23 cellular contexts compared by ENCODE assay signal in the genomic region with DNA sequence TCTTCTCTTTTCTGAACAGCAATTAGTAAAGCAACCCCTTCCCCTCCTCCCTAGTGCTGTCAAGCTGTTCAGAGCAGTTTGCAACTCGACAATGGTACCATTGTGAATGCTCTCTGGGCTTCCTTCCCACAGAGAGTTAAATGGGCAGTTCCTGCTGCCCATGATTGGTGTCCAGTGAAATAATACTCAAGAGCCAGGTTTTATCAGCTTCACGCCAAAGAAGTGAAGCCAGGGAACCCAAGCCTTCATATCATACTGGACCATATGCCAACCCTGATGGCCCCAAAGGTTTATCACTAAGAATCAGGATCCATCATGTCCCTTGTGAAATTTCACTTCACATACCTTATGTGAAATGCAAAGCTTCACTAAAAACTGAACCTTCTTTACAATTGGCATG. TPM values are rescaled to one million over a fixed set of nuclear protein-coding genes. Genes with fewer than 3 reads are reported as not detected.
A peak's percentile ranks its signal among the peaks of the same experiment; 100 is the strongest.
DNase-seq lines count a peak whose midpoint lies in the region; ATAC-seq, FAIRE-seq and TF ChIP-seq lines count a peak whose summit lies in the region.
"Had no signal": no experiment of that assay in that cellular context is flagged by ENCODE, and none has a peak within 500 bp of the region (broad histone marks: within the 10 kb centered on the region; RNA-seq: fewer than 3 reads in every experiment).

No MANE protein-coding gene starts in this region.

- DNase-seq in DMS 273 (lab: John Stamatoyannopoulos, UW; ENCODE audit: unreplicated experiment) = peak; percentile 75
- peak; percentile 76 for DNase-seq in NCI-H146 (lab: John Stamatoyannopoulos, UW)
- DNase-seq in WTC11 (ENCODE audit: low spot score) = no peak
- DNase-seq in activated gamma-delta T cell treated with Interleukin-2 at 50 U/mL for 16 hours = no peak
- no peak for DNase-seq in H54 (ENCODE audit: insufficient read length, low spot score)
- no peak for DNase-seq in activated T-cell treated with anti-CD3 and anti-CD28 coated beads, Interleukin-2, amount 50 U/mL, for 1 hour
- no peak for DNase-seq in heart left ventricle
- DNase-seq: activated CD4-positive, alpha-beta memory T cell treated with anti-CD3 and anti-CD28 coated beads for 36 hours; brain microvascular endothelial cell; CD4-positive, CD25-positive, alpha-beta regulatory T cell; DND-41; foreskin fibroblast; MV-4-11; T-cell had no signal

- H3K27me3 Mint-ChIP-seq in WTC11 (ENCODE audit: low read depth) = no peaks in the 10 kb centered on the region
- H3K27me3 Mint-ChIP-seq: activated CD4-positive, alpha-beta memory T cell treated with anti-CD3 and anti-CD28 coated beads for 36 hours; CD4-positive, CD25-positive, alpha-beta regulatory T cell; T-cell had no signal

- H3K9me3 Mint-ChIP-seq in WTC11 = no peaks in the 10 kb centered on the region
- H3K9me3 Mint-ChIP-seq: activated CD4-positive, alpha-beta memory T cell treated with anti-CD3 and anti-CD28 coated beads for 36 hours; activated naive CD4-positive, alpha-beta T cell treated with anti-CD3 and anti-CD28 coated beads, Interleukin-2, amount 50 U/mL, for 72 hours; T-cell had no signal

- H3K4me1 Mint-ChIP-seq in WTC11 = peaks cover 16% of the 10 kb centered on the region
- H3K4me1 Mint-ChIP-seq: CD4-positive, CD25-positive, alpha-beta regulatory T cell; T-cell had no signal

- ATAC-seq in WTC11 (peak; percentile 95), heart left ventricle (no peak)
- ATAC-seq: activated naive CD4-positive, alpha-beta T cell treated with anti-CD3 and anti-CD28 coated beads, Interleukin-2, amount 50 U/mL, for 72 hours; HCT116; T-cell had no signal

- H3K4me3 ChIP-seq in iPS-20b (ENCODE audit: low read length) = peak overlapping the region; percentile 36; the same call in 1 of the 2 replicates
- H3K4me3 ChIP-seq in heart left ventricle = no peak overlapping the region
- H3K4me3 ChIP-seq: vagina had no signal

- TF ChIP-seq POLR2A in H54 (IDR thresholded peaks at IDR 0.05; ENCODE audit: low read depth, low read length) = no peak
- no peak for TF ChIP-seq POLR2A in heart left ventricle (IDR thresholded peaks at IDR 0.05)

- H3K27me3 ChIP-seq in iPS-20b (ENCODE audit: insufficient read depth, low read length) (no peaks in the 10 kb centered on the region), heart left ventricle (no peaks in the 10 kb centered on the region)
- H3K27me3 ChIP-seq: brain microvascular endothelial cell, vagina had no signal

- no peaks in the 10 kb centered on the region for H3K9me3 ChIP-seq in iPS-20b (ENCODE audit: insufficient read depth, low read depth, low read length)
- H3K9me3 ChIP-seq in heart left ventricle = no peaks in the 10 kb centered on the region
- H3K9me3 ChIP-seq: vagina had no signal

- no peak overlapping the region for H3K4me3 Mint-ChIP-seq in WTC11
- H3K4me3 Mint-ChIP-seq: activated CD4-positive, alpha-beta memory T cell treated with anti-CD3 and anti-CD28 coated beads for 36 hours; CD4-positive, CD25-positive, alpha-beta regulatory T cell; T-cell had no signal

- CTCF ChIA-PET in WTC11 (lab: Charles Lee) = interaction anchor here (1.3 kb wide), 1 partner anchor 25 kb away, joined by 3 read pairs; a partner anchor contains a TSS

- POLR2A ChIA-PET in WTC11 (lab: Charles Lee) = no interaction called here

- 52 to 68% (median 61%) methylated on average over 2 of the region's 2 CpGs for WGBS in heart left ventricle, 4 donors

- TF ChIP-seq CTCF in WTC11 (IDR thresholded peaks at IDR 0.05) (no peak), heart left ventricle (IDR thresholded peaks at IDR 0.05) (no peak)

- no peaks in the 10 kb centered on the region for H3K36me3 Mint-ChIP-seq in WTC11
- H3K36me3 Mint-ChIP-seq: activated CD4-positive, alpha-beta memory T cell treated with anti-CD3 and anti-CD28 coated beads for 36 hours; activated naive CD4-positive, alpha-beta T cell treated with anti-CD3 and anti-CD28 coated beads, Interleukin-2, amount 50 U/mL, for 72 hours had no signal

- H3K9ac ChIP-seq in iPS-20b (ENCODE audit: low read depth, low read length) = no peak overlapping the region
- H3K9ac ChIP-seq: parathyroid adenoma had no signal

- intact Hi-C loops in heart left ventricle (cut with DNase I) = no loop called here

- H3K27ac Mint-ChIP-seq in WTC11 = no peak overlapping the region
- H3K27ac Mint-ChIP-seq: activated CD4-positive, alpha-beta memory T cell treated with anti-CD3 and anti-CD28 coated beads for 36 hours; activated naive CD4-positive, alpha-beta T cell treated with anti-CD3 and anti-CD28 coated beads, Interleukin-2, amount 50 U/mL, for 72 hours; CD4-positive, CD25-positive, alpha-beta regulatory T cell; T-cell had no signal

- FAIRE-seq in H54 (lab: Jason Lieb, UNC) = no peak
- FAIRE-seq: endothelial cell of umbilical vein had no signal

- H3K36me3 ChIP-seq in iPS-20b (ENCODE audit: insufficient read depth, low read depth, low read length) (no peaks in the 10 kb centered on the region), heart left ventricle (peaks cover 0 to 4% (median 0%) of the 10 kb centered on the region in 9 donors)
- H3K36me3 ChIP-seq: brain microvascular endothelial cell, vagina had no signal

- H3K27ac ChIP-seq in iPS-20b (ENCODE audit: low read length) (no peak overlapping the region), heart left ventricle (no peak overlapping the region)
- H3K27ac ChIP-seq: brain microvascular endothelial cell, parathyroid adenoma, vagina had no signal

- H3K4me1 ChIP-seq in iPS-20b (ENCODE audit: insufficient read depth, low read length) (peaks cover 11% of the 10 kb centered on the region; the same call in 1 of the 2 replicates), heart left ventricle (peaks cover 0 to 12% (median 1%) of the 10 kb centered on the region in 12 donors)
- H3K4me1 ChIP-seq: vagina had no signal

TF ChIP-seq in WTC11, 78 proteins besides CTCF, POLR2A, EP300 and RAD21 (continues in another document):
- TF ChIP-seq, protein P1, sequence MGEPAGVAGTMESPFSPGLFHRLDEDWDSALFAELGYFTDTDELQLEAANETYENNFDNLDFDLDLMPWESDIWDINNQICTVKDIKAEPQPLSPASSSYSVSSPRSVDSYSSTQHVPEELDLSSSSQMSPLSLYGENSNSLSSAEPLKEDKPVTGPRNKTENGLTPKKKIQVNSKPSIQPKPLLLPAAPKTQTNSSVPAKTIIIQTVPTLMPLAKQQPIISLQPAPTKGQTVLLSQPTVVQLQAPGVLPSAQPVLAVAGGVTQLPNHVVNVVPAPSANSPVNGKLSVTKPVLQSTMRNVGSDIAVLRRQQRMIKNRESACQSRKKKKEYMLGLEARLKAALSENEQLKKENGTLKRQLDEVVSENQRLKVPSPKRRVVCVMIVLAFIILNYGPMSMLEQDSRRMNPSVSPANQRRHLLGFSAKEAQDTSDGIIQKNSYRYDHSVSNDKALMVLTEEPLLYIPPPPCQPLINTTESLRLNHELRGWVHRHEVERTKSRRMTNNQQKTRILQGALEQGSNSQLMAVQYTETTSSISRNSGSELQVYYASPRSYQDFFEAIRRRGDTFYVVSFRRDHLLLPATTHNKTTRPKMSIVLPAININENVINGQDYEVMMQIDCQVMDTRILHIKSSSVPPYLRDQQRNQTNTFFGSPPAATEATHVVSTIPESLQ (CRISPR knock-in tag; IDR thresholded peaks at IDR 0.05) = no peak
- TF ChIP-seq ZNF121 (CRISPR knock-in tag; IDR thresholded peaks at IDR 0.05) = no peak
- no peak for TF ChIP-seq EMX1 (CRISPR knock-in tag; IDR thresholded peaks at IDR 0.05)
- TF ChIP-seq, protein P2, sequence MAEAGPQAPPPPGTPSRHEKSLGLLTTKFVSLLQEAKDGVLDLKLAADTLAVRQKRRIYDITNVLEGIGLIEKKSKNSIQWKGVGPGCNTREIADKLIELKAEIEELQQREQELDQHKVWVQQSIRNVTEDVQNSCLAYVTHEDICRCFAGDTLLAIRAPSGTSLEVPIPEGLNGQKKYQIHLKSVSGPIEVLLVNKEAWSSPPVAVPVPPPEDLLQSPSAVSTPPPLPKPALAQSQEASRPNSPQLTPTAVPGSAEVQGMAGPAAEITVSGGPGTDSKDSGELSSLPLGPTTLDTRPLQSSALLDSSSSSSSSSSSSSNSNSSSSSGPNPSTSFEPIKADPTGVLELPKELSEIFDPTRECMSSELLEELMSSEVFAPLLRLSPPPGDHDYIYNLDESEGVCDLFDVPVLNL (CRISPR knock-in tag; IDR thresholded peaks at IDR 0.05; ENCODE audit: borderline replicate concordance, low read depth) = no peak
- no peak for TF ChIP-seq SMAD3 (CRISPR knock-in tag; IDR thresholded peaks at IDR 0.05; ENCODE audit: borderline replicate concordance)
- no peak for TF ChIP-seq RELA (CRISPR knock-in tag; IDR thresholded peaks at IDR 0.05; ENCODE audit: borderline replicate concordance)
- TF ChIP-seq, protein P3, sequence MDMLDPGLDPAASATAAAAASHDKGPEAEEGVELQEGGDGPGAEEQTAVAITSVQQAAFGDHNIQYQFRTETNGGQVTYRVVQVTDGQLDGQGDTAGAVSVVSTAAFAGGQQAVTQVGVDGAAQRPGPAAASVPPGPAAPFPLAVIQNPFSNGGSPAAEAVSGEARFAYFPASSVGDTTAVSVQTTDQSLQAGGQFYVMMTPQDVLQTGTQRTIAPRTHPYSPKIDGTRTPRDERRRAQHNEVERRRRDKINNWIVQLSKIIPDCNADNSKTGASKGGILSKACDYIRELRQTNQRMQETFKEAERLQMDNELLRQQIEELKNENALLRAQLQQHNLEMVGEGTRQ (CRISPR knock-in tag; IDR thresholded peaks at IDR 0.05) = no peak
- TF ChIP-seq, protein P4, sequence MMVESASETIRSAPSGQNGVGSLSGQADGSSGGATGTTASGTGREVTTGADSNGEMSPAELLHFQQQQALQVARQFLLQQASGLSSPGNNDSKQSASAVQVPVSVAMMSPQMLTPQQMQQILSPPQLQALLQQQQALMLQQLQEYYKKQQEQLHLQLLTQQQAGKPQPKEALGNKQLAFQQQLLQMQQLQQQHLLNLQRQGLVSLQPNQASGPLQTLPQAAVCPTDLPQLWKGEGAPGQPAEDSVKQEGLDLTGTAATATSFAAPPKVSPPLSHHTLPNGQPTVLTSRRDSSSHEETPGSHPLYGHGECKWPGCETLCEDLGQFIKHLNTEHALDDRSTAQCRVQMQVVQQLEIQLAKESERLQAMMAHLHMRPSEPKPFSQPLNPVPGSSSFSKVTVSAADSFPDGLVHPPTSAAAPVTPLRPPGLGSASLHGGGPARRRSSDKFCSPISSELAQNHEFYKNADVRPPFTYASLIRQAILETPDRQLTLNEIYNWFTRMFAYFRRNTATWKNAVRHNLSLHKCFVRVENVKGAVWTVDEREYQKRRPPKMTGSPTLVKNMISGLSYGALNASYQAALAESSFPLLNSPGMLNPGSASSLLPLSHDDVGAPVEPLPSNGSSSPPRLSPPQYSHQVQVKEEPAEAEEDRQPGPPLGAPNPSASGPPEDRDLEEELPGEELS (CRISPR knock-in tag; IDR thresholded peaks at IDR 0.05) = no peak
- no peak for TF ChIP-seq ZBTB21 (CRISPR knock-in tag; IDR thresholded peaks at IDR 0.05; ENCODE audit: borderline replicate concordance)
- no peak for TF ChIP-seq TEAD1 (CRISPR knock-in tag; IDR thresholded peaks at IDR 0.05)

RNA-seq across cellular contexts. Expression of a gene that starts 24.7 kb away (rescaled TPM):
- total RNA-seq in WTC11 (2021) (0.07 TPM in 1 of 3 replicates, not detected in the others), heart left ventricle (not detected)
- not detected for polyA plus RNA-seq in heart left ventricle
- total RNA-seq: activated CD4-positive, alpha-beta memory T cell treated with anti-CD3 and anti-CD28 coated beads for 36 hours; CD4-positive, CD25-positive, alpha-beta regulatory T cell; endothelial cell of umbilical vein; skeletal muscle tissue; T-cell had no signal
- polyA plus RNA-seq: AG04450; CD4-positive, CD25-positive, alpha-beta regulatory T cell; endothelial cell of umbilical vein; liver had no signal

Comparison
In these comparisons a context has a peak if more than half of its experiments do, and no peak if none do; other contexts are left out.
1. DNase-seq: peak in DMS 273 (single experiment) and NCI-H146 (single experiment); none in WTC11 (single experiment), activated gamma-delta T cell treated with Interleukin-2 at 50 U/mL for 16 hours (single experiment), H54 (single experiment), activated T-cell treated with anti-CD3 and anti-CD28 coated beads, Interleukin-2, amount 50 U/mL, for 1 hour (single experiment) and heart left ventricle (0 of 5).